Comparison of ENCODE assay signal across 8 cellular contexts in genomic region chr5:36876389-36876964, GRCh38. TPM values are rescaled to one million over a fixed set of nuclear protein-coding genes. Genes with fewer than 3 reads are reported as not detected.
DNase-seq lines count a peak whose midpoint lies in the region; ATAC-seq and TF ChIP-seq lines count a peak whose summit lies in the region.

A gene with protein sequence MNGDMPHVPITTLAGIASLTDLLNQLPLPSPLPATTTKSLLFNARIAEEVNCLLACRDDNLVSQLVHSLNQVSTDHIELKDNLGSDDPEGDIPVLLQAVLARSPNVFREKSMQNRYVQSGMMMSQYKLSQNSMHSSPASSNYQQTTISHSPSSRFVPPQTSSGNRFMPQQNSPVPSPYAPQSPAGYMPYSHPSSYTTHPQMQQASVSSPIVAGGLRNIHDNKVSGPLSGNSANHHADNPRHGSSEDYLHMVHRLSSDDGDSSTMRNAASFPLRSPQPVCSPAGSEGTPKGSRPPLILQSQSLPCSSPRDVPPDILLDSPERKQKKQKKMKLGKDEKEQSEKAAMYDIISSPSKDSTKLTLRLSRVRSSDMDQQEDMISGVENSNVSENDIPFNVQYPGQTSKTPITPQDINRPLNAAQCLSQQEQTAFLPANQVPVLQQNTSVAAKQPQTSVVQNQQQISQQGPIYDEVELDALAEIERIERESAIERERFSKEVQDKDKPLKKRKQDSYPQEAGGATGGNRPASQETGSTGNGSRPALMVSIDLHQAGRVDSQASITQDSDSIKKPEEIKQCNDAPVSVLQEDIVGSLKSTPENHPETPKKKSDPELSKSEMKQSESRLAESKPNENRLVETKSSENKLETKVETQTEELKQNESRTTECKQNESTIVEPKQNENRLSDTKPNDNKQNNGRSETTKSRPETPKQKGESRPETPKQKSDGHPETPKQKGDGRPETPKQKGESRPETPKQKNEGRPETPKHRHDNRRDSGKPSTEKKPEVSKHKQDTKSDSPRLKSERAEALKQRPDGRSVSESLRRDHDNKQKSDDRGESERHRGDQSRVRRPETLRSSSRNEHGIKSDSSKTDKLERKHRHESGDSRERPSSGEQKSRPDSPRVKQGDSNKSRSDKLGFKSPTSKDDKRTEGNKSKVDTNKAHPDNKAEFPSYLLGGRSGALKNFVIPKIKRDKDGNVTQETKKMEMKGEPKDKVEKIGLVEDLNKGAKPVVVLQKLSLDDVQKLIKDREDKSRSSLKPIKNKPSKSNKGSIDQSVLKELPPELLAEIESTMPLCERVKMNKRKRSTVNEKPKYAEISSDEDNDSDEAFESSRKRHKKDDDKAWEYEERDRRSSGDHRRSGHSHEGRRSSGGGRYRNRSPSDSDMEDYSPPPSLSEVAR (N-terminal part only) (plus strand): TSS chr5:36876769. CDS start chr5:36953697, 76,928 bp downstream.

- peak within 1 kb of the TSS; percentile 97 to 98 for H3K27ac ChIP-seq in mucosa of rectum (ENCODE audit: low read depth in 2 of 2, low read length in 2 of 2)

- H3K4me1 Mint-ChIP-seq in IgD-negative memory B cell: peaks cover 30 to 37% (median 35%) of the 10 kb centered on the region in 3 donors

- H3K4me3 ChIP-seq in epithelial cell of proximal tubule (ENCODE audit: low read depth, low read length): peak within 1 kb of the TSS; percentile 85
- H3K4me3 ChIP-seq in mucosa of rectum (ENCODE audit: low read length in 2 of 2): peak within 1 kb of the TSS; percentile 96 to 99

- peaks cover 0 to 1% (median 0%) of the 10 kb centered on the region in 3 donors for H3K9me3 Mint-ChIP-seq in IgD-negative memory B cell

- peak within 1 kb of the TSS; percentile 96 to 97 for H3K9ac ChIP-seq in mucosa of rectum (ENCODE audit: low read depth in 1 of 2, low read length in 2 of 2)

- peak; percentile 58 for ATAC-seq in GM21576 (IDR thresholded peaks at IDR 0.05; ENCODE audit: unreplicated experiment)

- H3K4me3 Mint-ChIP-seq in IgD-negative memory B cell: peak within 1 kb of the TSS; percentile 91 to 98 (median 96)

- H3K27ac Mint-ChIP-seq in IgD-negative memory B cell: peak within 1 kb of the TSS; percentile 92 to 98 (median 94)

- peak; percentile 92 for DNase-seq in DMS114 treated with DMSO at 0.1 percent for 48 hours (lab: John Stamatoyannopoulos, UW; ENCODE audit: unreplicated experiment)
- peak; percentile 94 for DNase-seq in OCI-M1 (lab: John Stamatoyannopoulos, UW)
- DNase-seq in activated T-cell treated with anti-CD3 and anti-CD28 coated beads for 4 hours: peak; percentile 80
- no peak for DNase-seq in epithelial cell of proximal tubule (ENCODE audit: low read depth)
- DNase-seq in stimulated activated CD8-positive, alpha-beta memory T cell treated with anti-CD3 and anti-CD28 coated beads, Interleukin-4, amount 100 ng/mL, for 48 hours: peak; percentile 90

- no peaks in the 10 kb centered on the region for H3K9me3 ChIP-seq in mucosa of rectum (ENCODE audit: control insufficient read depth in 2 of 2, low read length in 2 of 2)

- TF ChIP-seq CTCF in epithelial cell of proximal tubule (conservative IDR thresholded peaks at IDR 0.05; ENCODE audit: low read depth, low read length): no peak

- no peaks in the 10 kb centered on the region for H3K27me3 Mint-ChIP-seq in IgD-negative memory B cell

- H3K4me1 ChIP-seq in mucosa of rectum (ENCODE audit: control insufficient read depth in 2 of 2, insufficient read depth in 2 of 2, low read length in 2 of 2): peaks cover 21 to 22% of the 10 kb centered on the region in 2 donors

- no peaks in the 10 kb centered on the region for H3K36me3 Mint-ChIP-seq in IgD-negative memory B cell

- no peaks in the 10 kb centered on the region for H3K36me3 ChIP-seq in mucosa of rectum (ENCODE audit: control insufficient read depth in 2 of 2, insufficient read depth in 2 of 2, low read length in 2 of 2)

- H3K27me3 ChIP-seq in mucosa of rectum (ENCODE audit: control insufficient read depth in 2 of 2, insufficient read depth in 2 of 2, low read length in 2 of 2): no peaks in the 10 kb centered on the region

RNA-seq across cellular contexts. Expression of the gene that starts here (rescaled TPM):
- polyA plus RNA-seq in IgD-negative memory B cell: 20.2 TPM
- total RNA-seq in epithelial cell of proximal tubule: 6.4 and 6.9 TPM in 2 replicates
